In genomic region chr19:42226886-42227285, GRCh38 we compare ENCODE assay signal across 21 cellular contexts. TPM values are rescaled to one million over a fixed set of nuclear protein-coding genes. Genes with fewer than 3 reads are reported as not detected.
DNase-seq lines count a peak whose midpoint lies in the region; ATAC-seq, FAIRE-seq and TF ChIP-seq lines count a peak whose summit lies in the region.
"Had no signal": no experiment of that assay in that cellular context is flagged by ENCODE, and none has a peak within 500 bp of the region (broad histone marks: within the 10 kb centered on the region; RNA-seq: fewer than 3 reads in every experiment).

No MANE protein-coding gene starts in this region.

- no peak for FAIRE-seq in HTR-8/SVneo (lab: Jason Lieb, UNC)
- FAIRE-seq: GM12891, urothelium cell line had no signal

- peak overlapping the region; percentile 34 for H3K27ac Mint-ChIP-seq in T-helper 1 cell treated with Interleukin-12 subunit alpha and Interleukin-12 subunit beta and Interleukin-4 antibody, amounts not matched to agents 30 μg/mL and 1 μg/mL, for 36 hours
- H3K27ac Mint-ChIP-seq in HFFc6 (peak overlapping the region; percentile 56), nephron progenitor cell (peak overlapping the region; percentile 70)
- peak overlapping the region; percentile 26 to 67 for H3K27ac Mint-ChIP-seq in effector memory CD8-positive, alpha-beta T cell
- H3K27ac Mint-ChIP-seq: CD4-positive, alpha-beta T cell; stimulated activated naive CD8-positive, alpha-beta T cell treated with anti-CD3 and anti-CD28 coated beads, Interleukin-15, Interleukin-2, amounts not matched to agents 100 ng/mL and 50 ng/mL, for 24 hours had no signal

- peaks cover 36% of the 10 kb centered on the region for H3K36me3 Mint-ChIP-seq in T-helper 1 cell treated with Interleukin-12 subunit alpha and Interleukin-12 subunit beta and Interleukin-4 antibody, amounts not matched to agents 30 μg/mL and 1 μg/mL, for 36 hours (ENCODE audit: low read depth)
- H3K36me3 Mint-ChIP-seq in HFFc6 (ENCODE audit: low read depth): peaks cover 26% of the 10 kb centered on the region
- peaks cover 52% of the 10 kb centered on the region for H3K36me3 Mint-ChIP-seq in effector memory CD8-positive, alpha-beta T cell (ENCODE audit: insufficient read depth)
- H3K36me3 Mint-ChIP-seq in nephron progenitor cell (ENCODE audit: low read depth): peaks cover 56% of the 10 kb centered on the region

- ATAC-seq in effector memory CD8-positive, alpha-beta T cell (replicated peaks): no peak
- ATAC-seq: left lobe of liver had no signal

- H3K27me3 Mint-ChIP-seq in T-helper 1 cell treated with Interleukin-12 subunit alpha and Interleukin-12 subunit beta and Interleukin-4 antibody, amounts not matched to agents 30 μg/mL and 1 μg/mL, for 36 hours (ENCODE audit: low read depth): no peaks in the 10 kb centered on the region
- no peaks in the 10 kb centered on the region; the same call in 1 of the 2 replicates for H3K27me3 Mint-ChIP-seq in HFFc6 (ENCODE audit: insufficient read depth)
- H3K27me3 Mint-ChIP-seq in effector memory CD8-positive, alpha-beta T cell: no peaks in the 10 kb centered on the region
- H3K27me3 Mint-ChIP-seq in nephron progenitor cell (ENCODE audit: low read depth, poor library complexity): peaks cover 7% of the 10 kb centered on the region
- H3K27me3 Mint-ChIP-seq: CD4-positive, alpha-beta T cell; stimulated activated naive CD8-positive, alpha-beta T cell treated with anti-CD3 and anti-CD28 coated beads, Interleukin-15, Interleukin-2, amounts not matched to agents 100 ng/mL and 50 ng/mL, for 24 hours had no signal

- H3K4me1 Mint-ChIP-seq in T-helper 1 cell treated with Interleukin-12 subunit alpha and Interleukin-12 subunit beta and Interleukin-4 antibody, amounts not matched to agents 30 μg/mL and 1 μg/mL, for 36 hours (ENCODE audit: low read depth): peaks cover 23% of the 10 kb centered on the region
- H3K4me1 Mint-ChIP-seq in HFFc6 (ENCODE audit: low read depth): peaks cover 36% of the 10 kb centered on the region
- H3K4me1 Mint-ChIP-seq in effector memory CD8-positive, alpha-beta T cell (ENCODE audit: low read depth in 2 of 2): peaks cover 24 to 31% of the 10 kb centered on the region in 2 donors
- peaks cover 25% of the 10 kb centered on the region for H3K4me1 Mint-ChIP-seq in nephron progenitor cell

- no peak overlapping the region for H3K4me3 Mint-ChIP-seq in T-helper 1 cell treated with Interleukin-12 subunit alpha and Interleukin-12 subunit beta and Interleukin-4 antibody, amounts not matched to agents 30 μg/mL and 1 μg/mL, for 36 hours
- H3K4me3 Mint-ChIP-seq in HFFc6 (peak overlapping the region; percentile 40), nephron progenitor cell (no peak overlapping the region)
- H3K4me3 Mint-ChIP-seq in effector memory CD8-positive, alpha-beta T cell: no peak overlapping the region
- H3K4me3 Mint-ChIP-seq: CD4-positive, alpha-beta T cell; stimulated activated naive CD8-positive, alpha-beta T cell treated with anti-CD3 and anti-CD28 coated beads, Interleukin-15, Interleukin-2, amounts not matched to agents 100 ng/mL and 50 ng/mL, for 24 hours had no signal

- DNase-seq in T-helper 1 cell (no peak), HFFc6 (peak; percentile 41), nephron progenitor cell (no peak), HPDE6-E6E7 (ENCODE audit: extremely low spot score) (no peak), NCI-H345 treated with DMSO at 0.1 percent for 48 hours (lab: John Stamatoyannopoulos, UW; ENCODE audit: unreplicated experiment) (no peak), HTR-8/SVneo (ENCODE audit: insufficient read length, low spot score) (no peak)
- DNase-seq in effector memory CD8-positive, alpha-beta T cell: no peak
- DNase-seq: activated CD4-positive, alpha-beta T cell treated with anti-CD3 and anti-CD28 coated beads, Interleukin-2, amount 50 U/mL, for 1 hour; activated CD8-positive, alpha-beta memory T cell treated with anti-CD3 and anti-CD28 coated beads, Interleukin-2, amount 50 U/mL, for 48 hours; activated effector memory CD4-positive, alpha-beta T cell treated with Interleukin-2 at 50 U/mL for 16 hours; CD4-positive, alpha-beta T cell; cerebellar nuclear complex; GOT3; head of caudate nucleus; NCI-H510A; WERI-Rb-1 had no signal

- no peak for TF ChIP-seq CTCF in HFFc6 (IDR thresholded peaks at IDR 0.05)
- TF ChIP-seq CTCF in nephron progenitor cell (IDR thresholded peaks at IDR 0.05): no peak

- no peaks in the 10 kb centered on the region for H3K9me3 Mint-ChIP-seq in T-helper 1 cell treated with Interleukin-12 subunit alpha and Interleukin-12 subunit beta and Interleukin-4 antibody, amounts not matched to agents 30 μg/mL and 1 μg/mL, for 36 hours
- H3K9me3 Mint-ChIP-seq in HFFc6: no peaks in the 10 kb centered on the region
- no peaks in the 10 kb centered on the region for H3K9me3 Mint-ChIP-seq in effector memory CD8-positive, alpha-beta T cell
- H3K9me3 Mint-ChIP-seq in nephron progenitor cell: no peaks in the 10 kb centered on the region
- H3K9me3 Mint-ChIP-seq: CD4-positive, alpha-beta T cell; stimulated activated naive CD8-positive, alpha-beta T cell treated with anti-CD3 and anti-CD28 coated beads, Interleukin-15, Interleukin-2, amounts not matched to agents 100 ng/mL and 50 ng/mL, for 24 hours had no signal

RNA-seq across cellular contexts. Expression of gene ZNF526, which starts 6.8 kb away (rescaled TPM):
- 10 to 100 TPM; 14.0 to 18.2 (median 16.1) TPM for total RNA-seq in HFFc6 (2021; fragmentation: NEBNext Ultra II Directional; extraction: Animal tissue kit (Norgen Biotek cat#: 25700))

RNA-seq across cellular contexts. Expression of gene DEDD2, which starts 9.4 kb away (rescaled TPM):
- total RNA-seq in HFFc6 (2021; fragmentation: NEBNext Ultra II Directional; extraction: Animal tissue kit (Norgen Biotek cat#: 25700)): 10 to 100 TPM; 19.2 to 24.9 (median 20.2) TPM

RNA-seq across cellular contexts. Expression of gene GSK3A, which starts 15.5 kb away (rescaled TPM):
- total RNA-seq in HFFc6 (2021; fragmentation: NEBNext Ultra II Directional; extraction: Animal tissue kit (Norgen Biotek cat#: 25700)): 10 to 100 TPM; 36.3 to 45.5 (median 43.1) TPM

RNA-seq across cellular contexts. Expression of gene ERF, which starts 28.0 kb away (rescaled TPM):
- 10 to 100 TPM; 74.7 to 87.8 (median 78.8) TPM for total RNA-seq in HFFc6 (2021; fragmentation: NEBNext Ultra II Directional; extraction: Animal tissue kit (Norgen Biotek cat#: 25700))

RNA-seq across cellular contexts. Expression of gene CIC, which starts 42.2 kb away (rescaled TPM):
- 10 to 100 TPM; 67.6 to 75.4 (median 73.7) TPM for total RNA-seq in HFFc6 (2021; fragmentation: NEBNext Ultra II Directional; extraction: Animal tissue kit (Norgen Biotek cat#: 25700))
